9 cellular contexts compared by ENCODE assay signal in the genomic region with DNA sequence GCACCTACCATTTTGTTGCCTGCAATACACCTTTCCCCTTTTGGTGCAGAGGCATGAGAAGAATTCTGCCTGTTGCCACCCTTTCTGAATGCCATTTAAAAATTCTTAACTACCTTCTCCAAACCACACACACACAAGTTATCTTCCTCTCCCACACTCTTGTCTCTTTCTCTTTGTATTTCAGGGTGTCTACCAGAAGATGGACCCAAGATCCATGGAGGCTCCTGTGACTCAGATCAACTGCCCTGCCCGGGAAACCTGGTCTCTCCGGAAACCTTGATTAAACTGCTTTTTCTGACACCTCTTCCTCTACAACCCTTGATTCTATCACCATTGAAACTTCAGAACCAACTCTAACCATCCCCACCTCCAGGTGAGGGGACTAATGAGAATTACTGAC. TPM values are rescaled to one million over a fixed set of nuclear protein-coding genes. Genes with fewer than 3 reads are reported as not detected.
A peak's percentile ranks its signal among the peaks of the same experiment; 100 is the strongest.
DNase-seq lines count a peak whose midpoint lies in the region; ATAC-seq and TF ChIP-seq lines count a peak whose summit lies in the region.
"Had no signal": no experiment of that assay in that cellular context is flagged by ENCODE, and none has a peak within 500 bp of the region (broad histone marks: within the 10 kb centered on the region; RNA-seq: fewer than 3 reads in every experiment).

No MANE protein-coding gene starts in this region.

- H3K4me3 Mint-ChIP-seq in activated naive CD4-positive, alpha-beta T cell treated with anti-CD3 and anti-CD28 coated beads, Interleukin-2, amount 50 U/mL, for 24 hours, result no peak overlapping the region

- peak; percentile 57 for TF ChIP-seq CTCF in epithelial cell of proximal tubule (conservative IDR thresholded peaks at IDR 0.05; ENCODE audit: low read depth, low read length)
- TF ChIP-seq CTCF in smooth muscle cell (IDR thresholded peaks at IDR 0.05; ENCODE audit: borderline replicate concordance, insufficient read depth, poor library complexity, severe bottlenecking), result no peak

- no peak overlapping the region for H3K9ac ChIP-seq in smooth muscle cell (ENCODE audit: low read depth)

- H3K36me3 ChIP-seq in smooth muscle cell (ENCODE audit: low read depth), result no peaks in the 10 kb centered on the region

- H3K27ac Mint-ChIP-seq in activated naive CD4-positive, alpha-beta T cell treated with anti-CD3 and anti-CD28 coated beads, Interleukin-2, amount 50 U/mL, for 24 hours, result peak overlapping the region; percentile 6

- H4K20me1 ChIP-seq in smooth muscle cell (ENCODE audit: low read depth), result no peaks in the 10 kb centered on the region

- H3K4me3 ChIP-seq in epithelial cell of proximal tubule (ENCODE audit: low read depth, low read length) (no peak overlapping the region), smooth muscle cell (no peak overlapping the region)

- H3F3A ChIP-seq in smooth muscle cell (ENCODE audit: low read depth), result peaks cover 4% of the 10 kb centered on the region

- no peaks in the 10 kb centered on the region for H3K9me3 ChIP-seq in smooth muscle cell (replicated peaks; ENCODE audit: low read depth)

- H3K4me1 Mint-ChIP-seq in activated naive CD4-positive, alpha-beta T cell treated with anti-CD3 and anti-CD28 coated beads, Interleukin-2, amount 50 U/mL, for 24 hours, result peaks cover 19% of the 10 kb centered on the region

- no peak overlapping the region for H3K27ac ChIP-seq in smooth muscle cell (ENCODE audit: low read depth)

- WGBS in smooth muscle cell (ENCODE audit: low lambda C conversion rate), result 57% methylated on average over 2 of the region's 2 CpGs

- H3K36me3 Mint-ChIP-seq in activated naive CD4-positive, alpha-beta T cell treated with anti-CD3 and anti-CD28 coated beads, Interleukin-2, amount 50 U/mL, for 24 hours, result no peaks in the 10 kb centered on the region

- H3K4me1 ChIP-seq in smooth muscle cell (ENCODE audit: low read depth), result peaks cover 11% of the 10 kb centered on the region

- ATAC-seq in HG03342 (IDR thresholded peaks at IDR 0.05; ENCODE audit: unreplicated experiment), result no peak
- no peak for ATAC-seq in HG02678 (IDR thresholded peaks at IDR 0.05; ENCODE audit: unreplicated experiment)
- ATAC-seq in GM19463 (IDR thresholded peaks at IDR 0.05; ENCODE audit: unreplicated experiment), result no peak

- peak overlapping the region; percentile 44 for H2AFZ ChIP-seq in smooth muscle cell (ENCODE audit: low read depth)

- no peak for DNase-seq in activated naive CD4-positive, alpha-beta T cell treated with anti-CD3 and anti-CD28 coated beads, Interleukin-2, amount 50 U/mL, for 16 hours
- DNase-seq in OCI-M1 (lab: John Stamatoyannopoulos, UW) (peak; percentile 70), epithelial cell of proximal tubule (ENCODE audit: low read depth) (no peak), smooth muscle cell (lab: John Stamatoyannopoulos, UW; ENCODE audit: unreplicated experiment) (no peak)
- DNase-seq: NCI-H446 treated with DMSO at 0.1 percent for 48 hours had no signal

- peaks cover 9% of the 10 kb centered on the region for H3K79me2 ChIP-seq in smooth muscle cell (ENCODE audit: low read depth)

- no peaks in the 10 kb centered on the region for H3K27me3 Mint-ChIP-seq in activated naive CD4-positive, alpha-beta T cell treated with anti-CD3 and anti-CD28 coated beads, Interleukin-2, amount 50 U/mL, for 24 hours

- H3K4me2 ChIP-seq in smooth muscle cell, result no peak overlapping the region

- no peaks in the 10 kb centered on the region for H3K27me3 ChIP-seq in smooth muscle cell (ENCODE audit: low read depth)

- H3K9me3 Mint-ChIP-seq in activated naive CD4-positive, alpha-beta T cell treated with anti-CD3 and anti-CD28 coated beads, Interleukin-2, amount 50 U/mL, for 24 hours, result no peaks in the 10 kb centered on the region

RNA-seq across cellular contexts. Expression of gene TARS2, which starts 2.4 kb away (rescaled TPM):
- 20.5 and 23.9 TPM in 2 replicates for total RNA-seq in epithelial cell of proximal tubule
- total RNA-seq in smooth muscle cell, result 8.6 and 10.2 TPM in 2 replicates
- polyA plus RNA-seq in smooth muscle cell, result 20.9 and 23.1 TPM in 2 replicates

RNA-seq across cellular contexts. Expression of gene ECM1, which starts 23.0 kb away (rescaled TPM):
- total RNA-seq in epithelial cell of proximal tubule (5.7 and 13.1 TPM in 2 replicates), smooth muscle cell (14.6 and 19.0 TPM in 2 replicates)
- polyA plus RNA-seq in smooth muscle cell, result 32.0 and 36.1 TPM in 2 replicates

RNA-seq across cellular contexts. Expression of gene FALEC, which starts 30.7 kb away (rescaled TPM):
- not detected in 2 replicates for total RNA-seq in epithelial cell of proximal tubule
- not detected in 2 replicates for total RNA-seq in smooth muscle cell
- 0.62 and 1.2 TPM in 2 replicates for polyA plus RNA-seq in smooth muscle cell
